Comparison of ENCODE assay signal across 11 cellular contexts in genomic region chr10:10209152-10209551, GRCh38.
DNase-seq lines count a peak whose midpoint lies in the region; ATAC-seq and TF ChIP-seq lines count a peak whose summit lies in the region.
"Had no signal": no experiment of that assay in that cellular context is flagged by ENCODE, and none has a peak within 500 bp of the region (broad histone marks: within the 10 kb centered on the region; RNA-seq: fewer than 3 reads in every experiment).

No MANE protein-coding gene starts in this region.

- H3K4me3 ChIP-seq in fibroblast of villous mesenchyme (ENCODE audit: low read depth, low read length): no peak overlapping the region
- H3K4me3 ChIP-seq in retinal pigment epithelial cell (ENCODE audit: low read length): no peak overlapping the region

- DNase-seq in NCI-H460 (ENCODE audit: extremely low read depth, low read depth): peak; percentile 25
- peak; percentile 81 for DNase-seq in fibroblast of villous mesenchyme (ENCODE audit: low read depth)
- peak; percentile 54 for DNase-seq in retinal pigment epithelial cell (ENCODE audit: low read depth)
- no peak for DNase-seq in DMS53 treated with DMSO at 0.1 percent for 48 hours (lab: John Stamatoyannopoulos, UW; ENCODE audit: unreplicated experiment)
- DNase-seq in DMS53 (lab: John Stamatoyannopoulos, UW): no peak
- no peak for DNase-seq in NCI-H146 (lab: John Stamatoyannopoulos, UW)
- DNase-seq: naive thymus-derived CD8-positive, alpha-beta T cell; NCI-H1092 treated with DMSO at 0.1 percent for 48 hours; T-cell had no signal

- ATAC-seq in GM21528 (IDR thresholded peaks at IDR 0.05; ENCODE audit: low FRiP score, unreplicated experiment) (peak; percentile 63), GM18520 (IDR thresholded peaks at IDR 0.05; ENCODE audit: unreplicated experiment) (no peak)
- ATAC-seq: naive thymus-derived CD8-positive, alpha-beta T cell; T-cell had no signal

- no peak for TF ChIP-seq CTCF in fibroblast of villous mesenchyme (IDR thresholded peaks at IDR 0.05; ENCODE audit: insufficient read depth, low read depth, low read length)
- TF ChIP-seq CTCF in retinal pigment epithelial cell (conservative IDR thresholded peaks at IDR 0.05; ENCODE audit: low read depth, low read length): no peak

Comparison
In these comparisons a context has a peak if more than half of its experiments do, and no peak if none do; other contexts are left out.
1. DNase-seq: peak in NCI-H460 (single experiment), fibroblast of villous mesenchyme (single experiment) and retinal pigment epithelial cell (single experiment); none in DMS53 treated with DMSO at 0.1 percent for 48 hours (single experiment), DMS53 (single experiment) and NCI-H146 (single experiment).